In the genomic region with DNA sequence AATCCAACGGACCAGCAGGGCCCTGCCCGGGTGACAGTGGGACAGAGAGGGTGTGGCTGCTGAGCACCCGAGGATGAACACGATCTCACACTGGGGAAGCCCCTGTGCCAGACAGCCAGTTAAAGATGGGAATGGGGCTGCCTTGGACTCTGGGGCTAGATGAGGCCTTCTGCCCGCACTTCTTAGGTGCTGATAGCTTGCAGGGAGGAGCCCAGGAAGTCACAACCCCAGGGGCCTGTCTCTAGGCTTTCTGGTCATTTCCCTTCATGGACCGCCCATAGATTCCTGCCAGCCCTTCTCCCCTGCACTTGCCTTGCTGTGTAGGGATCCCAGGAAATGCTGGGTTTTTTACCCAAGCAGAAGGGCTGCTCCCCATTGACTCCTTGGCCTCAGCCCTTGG, we compare ENCODE assay signal across 35 cellular contexts. TPM values are rescaled to one million over a fixed set of nuclear protein-coding genes. Genes with fewer than 3 reads are reported as not detected.
"Had no signal": no experiment of that assay in that cellular context is flagged by ENCODE, and none has a peak within 500 bp of the region (broad histone marks: within the 10 kb centered on the region; RNA-seq: fewer than 3 reads in every experiment).

No MANE protein-coding gene starts in this region.

- ATAC-seq: activated CD4-positive, CD25-positive, alpha-beta regulatory T cell treated with anti-CD3 and anti-CD28 coated beads, Interleukin-2, amount 50 U/mL, for 24 hours; activated T-helper 17 cell treated with anti-CD3 and anti-CD28 coated beads, Interleukin-2, amount 50 U/mL, for 72 hours; body of pancreas; SK-N-SH treated with all-trans-retinoic acid at 6 μM for 48 hours had no signal

- H3K4me1 ChIP-seq: Peyer's patch, SJSA1 had no signal

- H3K9me3 Mint-ChIP-seq: activated CD4-positive, alpha-beta memory T cell treated with anti-CD3 and anti-CD28 coated beads, Interleukin-2, amount 10 ng/mL, durations not matched to agents 7 days and 5 days; activated T-helper 17 cell treated with anti-CD3 and anti-CD28 coated beads, Interleukin-2, amount 50 U/mL, for 72 hours had no signal

- H3K27me3 ChIP-seq: ascending aorta, body of pancreas, MG63, Peyer's patch, SJSA1 had no signal

- H3K4me3 Mint-ChIP-seq: activated CD4-positive, alpha-beta memory T cell treated with anti-CD3 and anti-CD28 coated beads, Interleukin-2, amount 10 ng/mL, durations not matched to agents 7 days and 5 days; activated naive CD4-positive, alpha-beta T cell treated with anti-CD3 and anti-CD28 coated beads for 36 hours had no signal

- H3K27ac Mint-ChIP-seq: activated CD4-positive, alpha-beta memory T cell treated with anti-CD3 and anti-CD28 coated beads, Interleukin-2, amount 10 ng/mL, durations not matched to agents 7 days and 5 days; activated T-helper 17 cell treated with anti-CD3 and anti-CD28 coated beads, Interleukin-2, amount 50 U/mL, for 72 hours had no signal

- H3K9me3 ChIP-seq: ascending aorta, body of pancreas, MG63, Peyer's patch, SJSA1 had no signal

- DNase-seq: activated CD4-positive, alpha-beta memory T cell treated with anti-CD3 and anti-CD28 coated beads, Interleukin-2, amount 10 ng/mL, durations not matched to agents 7 days and 5 days; activated CD4-positive, alpha-beta T cell treated with anti-CD3 and anti-CD28 coated beads, Interleukin-2, amount 50 U/mL, for 1 hour; activated CD8-positive, alpha-beta memory T cell treated with anti-CD3 and anti-CD28 coated beads, Interleukin-2, amount 50 U/mL, for 48 hours; activated gamma-delta T cell; activated naive CD4-positive, alpha-beta T cell treated with anti-CD3 and anti-CD28 coated beads for 36 hours; activated T-cell treated with anti-CD3 and anti-CD28 coated beads, Interleukin-2, amount 50 U/mL, for 1 hour; amniotic stem cell; body of pancreas; central memory CD4-positive, alpha-beta T cell; IMR-90; KG1; MG63; MV-4-11; NCI-H1092 treated with DMSO at 0.1 percent for 48 hours; NCI-H1417 treated with DMSO at 0.1 percent for 48 hours; NCI-H1694; NCI-H2029; NCI-H2107; NCI-H2171 treated with DMSO at 0.1 percent for 48 hours; NCI-H345; NCI-H510A; NCI-H526 treated with DMSO at 0.1 percent for 48 hours; NCI-H82; Peyer's patch; SHP77; SW 1271 had no signal

- H3K4me3 ChIP-seq: ascending aorta, body of pancreas, MG63, Peyer's patch, SJSA1 had no signal

- H3K27ac ChIP-seq: ascending aorta, body of pancreas, Peyer's patch, RWPE1, SJSA1 had no signal

- H3K27me3 Mint-ChIP-seq: activated CD4-positive, alpha-beta memory T cell treated with anti-CD3 and anti-CD28 coated beads, Interleukin-2, amount 10 ng/mL, durations not matched to agents 7 days and 5 days; activated T-helper 17 cell treated with anti-CD3 and anti-CD28 coated beads, Interleukin-2, amount 50 U/mL, for 72 hours had no signal

RNA-seq across cellular contexts. Expression of a gene that starts 18.5 kb away (rescaled TPM):
- total RNA-seq: activated CD4-positive, alpha-beta memory T cell treated with anti-CD3 and anti-CD28 coated beads, Interleukin-2, amount 10 ng/mL, durations not matched to agents 7 days and 5 days; activated naive CD4-positive, alpha-beta T cell treated with anti-CD3 and anti-CD28 coated beads for 36 hours; activated T-helper 17 cell treated with anti-CD3 and anti-CD28 coated beads, Interleukin-2, amount 50 U/mL, for 72 hours; ascending aorta; body of pancreas; bronchial epithelial cell; chondrocyte; IMR-90; Peyer's patch; SJSA1; T-helper 1 cell treated with Interleukin-12 subunit alpha and Interleukin-12 subunit beta and Interleukin-4 antibody, amounts not matched to agents 30 ng/mL and 1 ng/mL, for 36 hours had no signal
